ENCODE assay signal across 10 cellular contexts in genomic region chr12:116529048-116529447, GRCh38. TPM values are rescaled to one million over a fixed set of nuclear protein-coding genes. Genes with fewer than 3 reads are reported as not detected.
A peak's percentile ranks its signal among the peaks of the same experiment; 100 is the strongest.
DNase-seq lines count a peak whose midpoint lies in the region; ATAC-seq and TF ChIP-seq lines count a peak whose summit lies in the region.
"Had no signal": no experiment of that assay in that cellular context is flagged by ENCODE, and none has a peak within 500 bp of the region (broad histone marks: within the 10 kb centered on the region; RNA-seq: fewer than 3 reads in every experiment).

No MANE protein-coding gene starts in this region.

- H3K27me3 ChIP-seq in PC-9 (ENCODE audit: insufficient read depth, low read depth) (no peaks in the 10 kb centered on the region), foreskin keratinocyte (no peaks in the 10 kb centered on the region), stomach (no peaks in the 10 kb centered on the region)

- TF ChIP-seq CTCF in PC-9 (conservative IDR thresholded peaks at IDR 0.05) (no peak), foreskin keratinocyte (conservative IDR thresholded peaks at IDR 0.05) (no peak), stomach (IDR thresholded peaks at IDR 0.05) (no peak)

- POLR2A ChIA-PET in PC-9 (lab: Charles Lee; ENCODE audit: unreplicated experiment), result no interaction called here

- H3K79me2 ChIP-seq in PC-9 (ENCODE audit: low read depth), result no peaks in the 10 kb centered on the region

- H3K4me3 ChIP-seq in PC-9 (no peak overlapping the region), stomach (no peak overlapping the region)

- peak overlapping the region; percentile 58 for H3K4me2 ChIP-seq in PC-9

- BruUV-seq in PC-9 (replicated peaks; lab: Mats Ljungman, UMichigan), result no TSS peak

- H3K4me1 ChIP-seq in PC-9 (replicated peaks; ENCODE audit: insufficient read depth) (peaks cover 40% of the 10 kb centered on the region), foreskin keratinocyte (peaks cover 32% of the 10 kb centered on the region), stomach (peaks cover 17 to 56% (median 37%) of the 10 kb centered on the region in 4 donors)

- TF ChIP-seq POLR2A in stomach (IDR thresholded peaks at IDR 0.05), result no peak

- WGBS in stomach, 5 donors, result 25 to 49% (median 26%) methylated on average over 8 of the region's 8 CpGs

- TF ChIP-seq EP300 in stomach (IDR thresholded peaks at IDR 0.05), result no peak

- ATAC-seq in foreskin keratinocyte (no peak), GM18498 (IDR thresholded peaks at IDR 0.05; ENCODE audit: unreplicated experiment) (no peak), left ventricle myocardium superior (no peak)

- H3K36me3 ChIP-seq in PC-9 (ENCODE audit: low read depth) (no peaks in the 10 kb centered on the region), stomach (no peaks in the 10 kb centered on the region)

- intact Hi-C loops in PC-9 (cut with micrococcal nuclease; ENCODE audit: unreplicated experiment), result loop anchor here (1.0 to 5.0 kb wide), 3 partner anchors 30 to 252 kb away; partner anchors contain the start of genes MAP1LC3B2 and MED13L
- intact Hi-C loops in stomach (cut with DNase I; ENCODE audit: low total_unique reads), result no loop called here
- intact Hi-C loops in left ventricle myocardium superior (cut with micrococcal nuclease), result no loop called here

- no peaks in the 10 kb centered on the region for H4K20me1 ChIP-seq in PC-9 (ENCODE audit: insufficient read depth)

- H3F3A ChIP-seq in PC-9 (ENCODE audit: insufficient read depth, low read depth), result peaks cover 12% of the 10 kb centered on the region; the same call in 1 of the 2 replicates

- no peak overlapping the region for H2AFZ ChIP-seq in PC-9

- no peaks in the 10 kb centered on the region for H3K9me2 ChIP-seq in PC-9 (ENCODE audit: insufficient read depth)

- peaks cover 4% of the 10 kb centered on the region; the same call in 1 of the 2 replicates for H3K9me3 ChIP-seq in PC-9 (ENCODE audit: insufficient read depth, low read depth)
- H3K9me3 ChIP-seq in stomach, result no peaks in the 10 kb centered on the region

- DNase-seq in GM04503 (ENCODE audit: low read depth) (peak; percentile 68), PC-9 (peak in 1 of 2 experiments; percentile 90), foreskin keratinocyte (no peak), stomach (no peak), middle frontal gyrus (ENCODE audit: extremely low spot score, low spot score) (no peak), left ventricle myocardium superior (no peak)
- no peak for DNase-seq in NK-92 treated with Interleukin-12 subunit alpha and Interleukin-12 subunit beta, amount 100 ng/mL, for 24 hours (lab: John Stamatoyannopoulos, UW)
- DNase-seq: anterior cingulate cortex, NCI-H1436 had no signal

- CTCF ChIA-PET in PC-9 (lab: Charles Lee), result interaction anchor here (0.6 kb wide), 1 partner anchor 388 kb away, joined by 4 read pairs; no protein-coding TSS in a partner anchor

- peak overlapping the region; percentile 50 for H3K27ac ChIP-seq in PC-9
- H3K27ac ChIP-seq in foreskin keratinocyte, result peak overlapping the region; percentile 28
- peak overlapping the region in 3 of 5 donors; percentile 37 to 53 (median 39) for H3K27ac ChIP-seq in stomach

RNA-seq across cellular contexts. Expression of gene MAP1LC3B2, which starts 30.1 kb away (rescaled TPM):
- 1.1 and 1.4 TPM in 2 replicates for total RNA-seq in PC-9 (2021)
- 0.54 and 1.1 TPM in 2 replicates for total RNA-seq in foreskin keratinocyte
- 1.9 and 2.3 TPM in 2 replicates for polyA plus RNA-seq in foreskin keratinocyte
- 10 to 100 TPM in 1 of 5 donors, 1 to 10 TPM in 3, not detected in 1; 1.3 to 16.9 (median 3.4) TPM for total RNA-seq in stomach
- 1 to 10 TPM in 2 of 3 donors, not detected in 1; 1.9 to 2.4 TPM for polyA plus RNA-seq in stomach
- 3.2 TPM for total RNA-seq in left ventricle myocardium superior
